ENCODE assay signal across 7 cellular contexts in the genomic region with DNA sequence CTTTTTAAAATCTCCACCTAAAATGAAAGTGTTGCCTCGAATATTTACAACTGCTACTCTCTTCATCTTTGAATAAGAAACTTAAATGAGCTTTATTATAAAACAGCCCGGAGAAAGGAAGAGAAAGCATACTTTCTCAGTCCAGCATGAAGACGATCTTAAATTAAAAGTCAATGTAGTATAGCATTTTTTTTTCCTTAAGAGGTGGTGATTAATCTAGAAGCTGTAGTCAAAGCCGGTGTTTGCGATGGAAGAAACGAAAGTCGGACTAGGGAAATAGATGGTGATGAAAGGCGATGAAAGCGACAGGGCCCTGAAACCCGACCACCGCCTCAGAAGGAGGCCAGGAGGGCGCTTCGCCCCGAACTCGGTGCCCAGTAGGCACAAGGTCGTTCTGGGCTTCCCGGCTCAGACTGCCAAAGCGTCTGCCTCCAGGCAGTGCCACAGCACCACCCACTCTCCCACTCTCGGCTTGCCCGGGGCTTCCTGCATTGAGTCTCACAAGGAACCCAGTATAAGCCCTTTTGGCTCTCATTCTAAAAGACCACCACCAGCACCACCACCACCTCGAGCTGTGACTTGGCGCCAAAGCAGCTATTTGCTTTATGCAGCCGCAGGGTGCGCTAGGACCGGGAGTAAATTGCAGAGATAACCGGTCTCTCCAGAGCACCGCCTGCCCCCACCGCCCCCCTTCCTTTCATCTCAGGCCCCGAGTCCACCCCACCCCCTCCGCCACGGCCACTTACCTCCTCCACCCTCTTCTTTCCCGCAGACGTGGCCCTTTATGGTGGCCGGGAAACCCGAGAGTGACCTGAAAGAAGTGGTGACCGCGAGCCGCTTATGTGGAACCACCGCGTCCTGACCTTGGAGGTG. TPM values are rescaled to one million over a fixed set of nuclear protein-coding genes. Genes with fewer than 3 reads are reported as not detected.
DNase-seq lines count a peak whose midpoint lies in the region; ATAC-seq and TF ChIP-seq lines count a peak whose summit lies in the region.

No MANE protein-coding gene starts in this region.

- H3K4me1 ChIP-seq in upper lobe of left lung: peaks cover 11 to 26% (median 17%) of the 10 kb centered on the region in 4 donors

- peak overlapping the region; percentile 52 for H3K4me3 Mint-ChIP-seq in dendritic cell treated with granulocyte-macrophage colony-stimulating factor and Interleukin-4, amounts not matched to agents 40 ng/mL and 50 ng/mL, for 4 days
- H3K4me3 Mint-ChIP-seq in memory B cell: peak overlapping the region; percentile 83

- 3 to 4% methylated on average over 38 to 39 of the region's 40 CpGs for WGBS in upper lobe of left lung, 2 donors

- no peaks in the 10 kb centered on the region for H3K9me3 ChIP-seq in upper lobe of left lung

- TF ChIP-seq CTCF in upper lobe of left lung (IDR thresholded peaks at IDR 0.05): no peak

- TF ChIP-seq EP300 in upper lobe of left lung (IDR thresholded peaks at IDR 0.05): no peak

- peak overlapping the region; percentile 21 to 53 (median 38) for H3K4me3 ChIP-seq in upper lobe of left lung

- peak overlapping the region; percentile 84 to 86 (median 84) for H3K27ac ChIP-seq in upper lobe of left lung
- no peak overlapping the region for H3K27ac ChIP-seq in caudate nucleus (ENCODE audit: low read depth, low read length)

- H3K27me3 Mint-ChIP-seq in dendritic cell treated with granulocyte-macrophage colony-stimulating factor and Interleukin-4, amounts not matched to agents 40 ng/mL and 50 ng/mL, for 4 days: peaks cover 86% of the 10 kb centered on the region
- H3K27me3 Mint-ChIP-seq in memory B cell: peaks cover 34% of the 10 kb centered on the region

- peak; percentile 9 for DNase-seq in H4 (ENCODE audit: low spot score)
- peak; percentile 61 to 72 for DNase-seq in SHP77 (lab: John Stamatoyannopoulos, UW)
- peak in 1 of 2 donors; percentile 32 for DNase-seq in memory B cell (ENCODE audit: low spot score in 2 of 2)
- DNase-seq in upper lobe of left lung: peak in 1 of 2 donors; percentile 58
- DNase-seq in caudate nucleus (lab: John Stamatoyannopoulos, UW): no peak

- peaks cover 0 to 57% (median 18%) of the 10 kb centered on the region in 4 donors for H3K27me3 ChIP-seq in upper lobe of left lung

- no peaks in the 10 kb centered on the region for H3K9me3 Mint-ChIP-seq in dendritic cell treated with granulocyte-macrophage colony-stimulating factor and Interleukin-4, amounts not matched to agents 40 ng/mL and 50 ng/mL, for 4 days
- H3K9me3 Mint-ChIP-seq in memory B cell: no peaks in the 10 kb centered on the region

- peaks cover 21% of the 10 kb centered on the region for H3K4me1 Mint-ChIP-seq in dendritic cell treated with granulocyte-macrophage colony-stimulating factor and Interleukin-4, amounts not matched to agents 40 ng/mL and 50 ng/mL, for 4 days (ENCODE audit: low read depth)
- peaks cover 24% of the 10 kb centered on the region for H3K4me1 Mint-ChIP-seq in memory B cell

- intact Hi-C loops in dendritic cell treated with granulocyte-macrophage colony-stimulating factor and Interleukin-4, amounts not matched to agents 40 ng/mL and 50 ng/mL, for 4 days (cut with micrococcal nuclease): no loop called here

- no peak for TF ChIP-seq POLR2A in upper lobe of left lung (IDR thresholded peaks at IDR 0.05)

- H3K27ac Mint-ChIP-seq in dendritic cell treated with granulocyte-macrophage colony-stimulating factor and Interleukin-4, amounts not matched to agents 40 ng/mL and 50 ng/mL, for 4 days: no peak overlapping the region
- H3K27ac Mint-ChIP-seq in memory B cell: no peak overlapping the region

- ATAC-seq in memory B cell (ENCODE audit: low read depth): peak; percentile 49
- ATAC-seq in upper lobe of left lung (ENCODE audit: low FRiP score in 2 of 2): no peak
- ATAC-seq in GM19351 (IDR thresholded peaks at IDR 0.05; ENCODE audit: unreplicated experiment): no peak

- H3K36me3 Mint-ChIP-seq in dendritic cell treated with granulocyte-macrophage colony-stimulating factor and Interleukin-4, amounts not matched to agents 40 ng/mL and 50 ng/mL, for 4 days (ENCODE audit: low read depth): no peaks in the 10 kb centered on the region
- H3K36me3 Mint-ChIP-seq in memory B cell: no peaks in the 10 kb centered on the region

- H3K36me3 ChIP-seq in upper lobe of left lung: peaks cover 0 to 4% (median 0%) of the 10 kb centered on the region in 4 donors

RNA-seq across cellular contexts. Expression of a gene that starts 2.3 kb away (rescaled TPM):
- not detected in 2 replicates for total RNA-seq in H4 (2014; rRNA removed; shearing (Covaris generic))
- 10 to 100 TPM; 13.8 to 68.6 (median 30.2) TPM for total RNA-seq in upper lobe of left lung

Comparison
In these comparisons a context has a peak if more than half of its experiments do, and no peak if none do; other contexts are left out.
1. DNase-seq: peak in H4 (single experiment) and SHP77 (2 of 2); none in caudate nucleus (0 of 61).
2. RNA of a gene that starts 2.3 kb away (total RNA-seq): 13.8 to 68.6 TPM in upper lobe of left lung; not detected in H4; every median in the first group is over 10 times any median in the second.